ENCODE assay signal across 19 cellular contexts in genomic region chr1:10957151-10957550, GRCh38.
"Had no signal": no experiment of that assay in that cellular context is flagged by ENCODE, and none has a peak within 500 bp of the region (broad histone marks: within the 10 kb centered on the region; RNA-seq: fewer than 3 reads in every experiment).

No MANE protein-coding gene starts in this region.

- H3K4me1 ChIP-seq: foreskin keratinocyte, vagina had no signal

- H3K27me3 ChIP-seq: transverse colon, vagina had no signal

- H3K36me3 ChIP-seq: transverse colon, vagina had no signal

- H3K4me3 ChIP-seq: mucosa of descending colon, smooth muscle cell, transverse colon, vagina had no signal

- ATAC-seq: activated CD4-positive, CD25-positive, alpha-beta regulatory T cell treated with anti-CD3 and anti-CD28 coated beads, Interleukin-2, amount 50 U/mL, for 24 hours; foreskin keratinocyte; mucosa of descending colon; natural killer cell had no signal

- DNase-seq: activated CD4-positive, alpha-beta T cell treated with anti-CD3 and anti-CD28 coated beads, Interleukin-2, amount 50 U/mL, for 1 hour; activated CD8-positive, alpha-beta memory T cell treated with anti-CD3 and anti-CD28 coated beads for 24 hours; activated gamma-delta T cell treated with Interleukin-2 at 50 U/mL for 16 hours; activated naive CD8-positive, alpha-beta T cell treated with anti-CD3 and anti-CD28 coated beads for 36 hours; amygdala; cortex of kidney; effector CD8-positive, alpha-beta T cell; foreskin keratinocyte; mucosa of descending colon; natural killer cell; posterior cingulate gyrus; stimulated activated CD4-positive, alpha-beta T cell treated with anti-CD3 and anti-CD28 coated beads, Interleukin-4, amount 100 ng/mL, for 4 hours; stimulated activated CD8-positive, alpha-beta memory T cell treated with anti-CD3 and anti-CD28 coated beads, Interleukin-4, amount 100 ng/mL, for 48 hours; stimulated activated naive CD4-positive, alpha-beta T cell treated with Interleukin-2 at 50 U/mL for 16 hours; substantia nigra; transverse colon had no signal

- H3K9me3 ChIP-seq: vagina had no signal

- H3K27ac ChIP-seq: foreskin keratinocyte, transverse colon, vagina had no signal
